11 cellular contexts compared by ENCODE assay signal in the genomic region with DNA sequence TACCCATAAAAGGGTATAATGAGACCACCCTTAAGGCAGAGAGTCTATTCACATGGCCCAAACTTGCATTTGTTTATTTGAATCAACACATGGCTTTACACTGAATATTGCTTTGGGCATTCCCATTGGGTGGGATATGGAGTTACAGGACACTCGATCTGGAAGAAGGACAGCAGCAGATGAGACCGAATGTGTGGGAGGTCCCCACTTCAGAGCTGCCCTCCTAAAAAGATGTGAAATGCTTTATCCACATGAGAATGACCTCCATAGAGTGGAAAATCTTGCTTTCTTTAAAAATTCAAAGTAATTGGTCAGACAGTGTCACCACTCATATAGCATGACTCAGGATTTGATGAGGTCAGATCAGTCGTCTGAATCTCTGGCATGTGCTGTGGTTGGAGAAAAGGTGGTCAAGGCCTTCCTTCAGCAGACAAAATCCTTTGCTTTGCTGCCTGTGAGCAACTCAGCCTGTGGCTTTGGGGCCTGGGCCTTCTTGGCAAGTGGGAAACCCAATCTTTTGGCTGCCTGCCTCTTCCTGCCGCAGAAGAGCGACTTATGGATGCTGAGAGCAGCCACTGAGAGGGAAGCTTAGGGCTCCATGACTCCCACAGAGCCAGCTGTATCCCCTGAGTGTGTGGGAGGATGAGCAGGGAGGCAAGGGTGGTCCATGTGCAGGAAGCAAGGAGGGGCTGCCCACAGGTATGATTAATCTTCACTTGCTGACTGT. TPM values are rescaled to one million over a fixed set of nuclear protein-coding genes. Genes with fewer than 3 reads are reported as not detected.
DNase-seq lines count a peak whose midpoint lies in the region; ATAC-seq lines count a peak whose summit lies in the region.
"Had no signal": no experiment of that assay in that cellular context is flagged by ENCODE, and none has a peak within 500 bp of the region (broad histone marks: within the 10 kb centered on the region; RNA-seq: fewer than 3 reads in every experiment).

No MANE protein-coding gene starts in this region.

- H3K27ac Mint-ChIP-seq in T-helper 2 cell treated with Interferon-gamma antibody and Interleukin-4, amounts not matched to agents 5 μg/mL and 100 μg/mL, for 36 hours: no peak overlapping the region

- H3K9me3 ChIP-seq in adipocyte (ENCODE audit: control insufficient read depth, low read length): no peaks in the 10 kb centered on the region
- H3K9me3 ChIP-seq: thoracic aorta had no signal

- intact Hi-C loops in left cardiac atrium (cut with DNase I): no loop called here

- no peaks in the 10 kb centered on the region for H3K36me3 Mint-ChIP-seq in T-helper 2 cell treated with Interferon-gamma antibody and Interleukin-4, amounts not matched to agents 5 μg/mL and 100 μg/mL, for 36 hours (ENCODE audit: low read depth)

- peak; percentile 63 to 91 for ATAC-seq in left cardiac atrium
- ATAC-seq in HG03565 (IDR thresholded peaks at IDR 0.05; ENCODE audit: unreplicated experiment): no peak

- H3K27me3 ChIP-seq in adipocyte (replicated peaks; ENCODE audit: control insufficient read depth, insufficient read depth, low read length): no peaks in the 10 kb centered on the region

- H3K36me3 ChIP-seq in adipocyte (ENCODE audit: control insufficient read depth, insufficient read depth, low read length, severe bottlenecking): no peaks in the 10 kb centered on the region
- H3K36me3 ChIP-seq: thoracic aorta had no signal

- DNase-seq in T-helper 2 cell treated with Interferon-gamma antibody and Interleukin-4, amounts not matched to agents 5 μg/mL and 100 μg/mL, for 36 hours (ENCODE audit: low spot score): peak; percentile 13
- DNase-seq in T-helper 2 cell (no peak), adipocyte (ENCODE audit: low read depth) (peak; percentile 78), left cardiac atrium (no peak), superior temporal gyrus (ENCODE audit: extremely low spot score) (peak; percentile 30), activated gamma-delta T cell treated with Interleukin-2 at 50 U/mL for 16 hours (no peak), NCI-H345 treated with DMSO at 0.1 percent for 48 hours (lab: John Stamatoyannopoulos, UW; ENCODE audit: unreplicated experiment) (no peak)
- DNase-seq: NCI-H2029 had no signal

- no peak overlapping the region for H3K4me3 ChIP-seq in adipocyte (ENCODE audit: low read length)
- H3K4me3 ChIP-seq: thoracic aorta had no signal

- H3K27me3 Mint-ChIP-seq in T-helper 2 cell treated with Interferon-gamma antibody and Interleukin-4, amounts not matched to agents 5 μg/mL and 100 μg/mL, for 36 hours (ENCODE audit: low read depth): peaks cover 2% of the 10 kb centered on the region

- H3K4me1 Mint-ChIP-seq in T-helper 2 cell treated with Interferon-gamma antibody and Interleukin-4, amounts not matched to agents 5 μg/mL and 100 μg/mL, for 36 hours (ENCODE audit: low read depth): no peaks in the 10 kb centered on the region

- H3K9me3 Mint-ChIP-seq in T-helper 2 cell treated with Interferon-gamma antibody and Interleukin-4, amounts not matched to agents 5 μg/mL and 100 μg/mL, for 36 hours: no peaks in the 10 kb centered on the region

- peaks cover 31% of the 10 kb centered on the region for H3K4me1 ChIP-seq in adipocyte (ENCODE audit: control insufficient read depth, insufficient read depth, low read length)
- H3K4me1 ChIP-seq: parathyroid adenoma had no signal

- H3K4me3 Mint-ChIP-seq in T-helper 2 cell treated with Interferon-gamma antibody and Interleukin-4, amounts not matched to agents 5 μg/mL and 100 μg/mL, for 36 hours: no peak overlapping the region

- peak overlapping the region; percentile 42 for H3K9ac ChIP-seq in adipocyte (ENCODE audit: low read length)
- H3K9ac ChIP-seq: parathyroid adenoma had no signal

RNA-seq across cellular contexts. Expression of a gene that starts 39.3 kb away (rescaled TPM):
- 10 to 100 TPM in 1 of 2 donors, 1 to 10 TPM in 1; 4.7 to 10.1 TPM for total RNA-seq in left cardiac atrium

Comparison
In these comparisons a context has a peak if more than half of its experiments do, and no peak if none do; other contexts are left out.
1. DNase-seq: peak in T-helper 2 cell treated with Interferon-gamma antibody and Interleukin-4, amounts not matched to agents 5 μg/mL and 100 μg/mL, for 36 hours (single experiment), adipocyte (single experiment) and superior temporal gyrus (single experiment); none in T-helper 2 cell (0 of 5), left cardiac atrium (single experiment), activated gamma-delta T cell treated with Interleukin-2 at 50 U/mL for 16 hours (single experiment) and NCI-H345 treated with DMSO at 0.1 percent for 48 hours (single experiment).